ENCODE assay signal across 4 cellular contexts in genomic region chr4:154120690-154121089, GRCh38.
"Had no signal": no experiment of that assay in that cellular context is flagged by ENCODE, and none has a peak within 500 bp of the region (broad histone marks: within the 10 kb centered on the region; RNA-seq: fewer than 3 reads in every experiment).

No MANE protein-coding gene starts in this region.

- H3K4me3 ChIP-seq: GM23338 had no signal

- H3K4me3 Mint-ChIP-seq: GM23338, H9 had no signal

- DNase-seq: H9, HCEC 1CT, IMR-90 had no signal

- H2AFZ ChIP-seq: GM23338 had no signal

- ATAC-seq: GM23338 had no signal

- H3K9me3 Mint-ChIP-seq: GM23338, H9 had no signal

- H3K4me2 ChIP-seq: GM23338 had no signal

- H3K27ac Mint-ChIP-seq: GM23338, H9 had no signal

- H3K4me1 Mint-ChIP-seq: GM23338, H9 had no signal
